8 cellular contexts compared by ENCODE assay signal in genomic region chr11:118909619-118910308, GRCh38. TPM values are rescaled to one million over a fixed set of nuclear protein-coding genes. Genes with fewer than 3 reads are reported as not detected.
A peak's percentile ranks its signal among the peaks of the same experiment; 100 is the strongest.
DNase-seq lines count a peak whose midpoint lies in the region; ATAC-seq, FAIRE-seq and TF ChIP-seq lines count a peak whose summit lies in the region.

No MANE protein-coding gene starts in this region.

- intact Hi-C loops in CD4-positive, alpha-beta memory T cell (cut with micrococcal nuclease): no loop called here

- no peak for ATAC-seq in foreskin keratinocyte
- ATAC-seq in GM21447 (IDR thresholded peaks at IDR 0.05; ENCODE audit: unreplicated experiment): no peak
- ATAC-seq in HG02870 (IDR thresholded peaks at IDR 0.05; ENCODE audit: unreplicated experiment): no peak

- H3K9me3 Mint-ChIP-seq in CD4-positive, alpha-beta memory T cell: no peaks in the 10 kb centered on the region
- no peaks in the 10 kb centered on the region for H3K9me3 Mint-ChIP-seq in progenitor cell of endocrine pancreas (ENCODE audit: low read depth)

- CTCF ChIA-PET in CD4-positive, alpha-beta memory T cell (lab: Charles Lee; ENCODE audit: partially characterized antibody): interaction anchor here (0.7 to 8.5 kb wide), 5 partner anchors 17 to 119 kb away, joined by 3 to 63 read pairs (median 3); partner anchors contain the start of genes CXCR5, DDX6 and UPK2

- peak in 1 of 5 donors; percentile 43 for DNase-seq in CD4-positive, alpha-beta memory T cell
- DNase-seq in foreskin keratinocyte: peak in 1 of 2 donors; percentile 59
- DNase-seq in progenitor cell of endocrine pancreas (ENCODE audit: low spot score, unreplicated experiment): no peak
- no peak for DNase-seq in GM19239 (ENCODE audit: insufficient read length, low spot score)
- DNase-seq in NCI-H345 treated with DMSO at 0.1 percent for 48 hours (lab: John Stamatoyannopoulos, UW; ENCODE audit: unreplicated experiment): no peak

- no peaks in the 10 kb centered on the region for H3K27me3 ChIP-seq in CD4-positive, alpha-beta memory T cell (ENCODE audit: insufficient read depth, low read length)
- H3K27me3 ChIP-seq in foreskin keratinocyte: no peaks in the 10 kb centered on the region

- peaks cover 44 to 72% (median 56%) of the 10 kb centered on the region in 4 donors for H3K4me1 Mint-ChIP-seq in CD4-positive, alpha-beta memory T cell
- peaks cover 33% of the 10 kb centered on the region for H3K4me1 Mint-ChIP-seq in progenitor cell of endocrine pancreas (ENCODE audit: low read depth)

- POLR2A ChIA-PET in CD4-positive, alpha-beta memory T cell (lab: Charles Lee; ENCODE audit: partially characterized antibody): interaction anchor here (1.1 to 4.3 kb wide), 6 partner anchors 32 to 210 kb away, joined by 3 to 20 read pairs (median 6); partner anchors contain the start of genes RPS25, TRAPPC4 and UPK2

- FAIRE-seq in GM19239 (lab: Jason Lieb, UNC): no peak

- no peaks in the 10 kb centered on the region for H3K9me3 ChIP-seq in CD4-positive, alpha-beta memory T cell (ENCODE audit: control insufficient read depth in 1 of 2, low read length in 2 of 2)

- H3K36me3 Mint-ChIP-seq in CD4-positive, alpha-beta memory T cell: peaks cover 16 to 55% of the 10 kb centered on the region in 2 donors
- no peaks in the 10 kb centered on the region for H3K36me3 Mint-ChIP-seq in progenitor cell of endocrine pancreas (ENCODE audit: insufficient read depth)

- H3K27ac Mint-ChIP-seq in CD4-positive, alpha-beta memory T cell: peak overlapping the region; percentile 68 to 95 (median 85)
- peak overlapping the region; percentile 64 for H3K27ac Mint-ChIP-seq in progenitor cell of endocrine pancreas

- peaks cover 27% of the 10 kb centered on the region for H3K36me3 ChIP-seq in CD4-positive, alpha-beta memory T cell (ENCODE audit: insufficient read depth, low read length)

- H3K4me3 ChIP-seq in CD4-positive, alpha-beta memory T cell (ENCODE audit: low read length in 2 of 2): no peak overlapping the region
- peak overlapping the region; percentile 59 for H3K4me3 ChIP-seq in WI38 (ENCODE audit: low read depth, low read length)

- H3K4me1 ChIP-seq in CD4-positive, alpha-beta memory T cell (ENCODE audit: insufficient read depth, low read length): peaks cover 78% of the 10 kb centered on the region
- H3K4me1 ChIP-seq in foreskin keratinocyte: peaks cover 44% of the 10 kb centered on the region

- H3K4me3 Mint-ChIP-seq in CD4-positive, alpha-beta memory T cell: peak overlapping the region; percentile 21 to 69 (median 56)
- H3K4me3 Mint-ChIP-seq in progenitor cell of endocrine pancreas (ENCODE audit: low read depth): peak overlapping the region; percentile 42

- peak overlapping the region; percentile 99 for H3K27ac ChIP-seq in CD4-positive, alpha-beta memory T cell (ENCODE audit: low read depth, low read length)
- H3K27ac ChIP-seq in foreskin keratinocyte: peak overlapping the region; percentile 78

- TF ChIP-seq CTCF in WI38 (IDR thresholded peaks at IDR 0.05; ENCODE audit: low read depth, low read length): no peak
- TF ChIP-seq CTCF in foreskin keratinocyte (conservative IDR thresholded peaks at IDR 0.05): no peak
- no peak for TF ChIP-seq CTCF in progenitor cell of endocrine pancreas (IDR thresholded peaks at IDR 0.05; ENCODE audit: unreplicated experiment)

- no peaks in the 10 kb centered on the region for H3K27me3 Mint-ChIP-seq in CD4-positive, alpha-beta memory T cell
- no peaks in the 10 kb centered on the region for H3K27me3 Mint-ChIP-seq in progenitor cell of endocrine pancreas

RNA-seq across cellular contexts. Expression of gene BCL9L, which starts 16.0 kb away (rescaled TPM):
- total RNA-seq in CD4-positive, alpha-beta memory T cell: 100 to 1,000 TPM; 216 to 232 TPM
- polyA plus RNA-seq in CD4-positive, alpha-beta memory T cell: 10 to 100 TPM in 1 of 2 donors, under 1 TPM in 1; 0.45 to 10.9 TPM
- 54.6 and 61.4 TPM in 2 replicates for total RNA-seq in foreskin keratinocyte
- 22.1 and 22.9 TPM in 2 replicates for polyA plus RNA-seq in foreskin keratinocyte
- total RNA-seq in progenitor cell of endocrine pancreas: 26.4 and 30.3 TPM in 2 replicates

RNA-seq across cellular contexts. Expression of gene CXCR5, which starts 26.1 kb away (rescaled TPM):
- 10 to 100 TPM; 21.1 to 21.5 TPM for total RNA-seq in CD4-positive, alpha-beta memory T cell
- 10 to 100 TPM in 1 of 2 donors, 1 to 10 TPM in 1; 7.9 to 18.2 TPM for polyA plus RNA-seq in CD4-positive, alpha-beta memory T cell
- total RNA-seq in foreskin keratinocyte (not detected in 2 replicates), progenitor cell of endocrine pancreas (not detected in 2 replicates)
- 0.01 TPM in 1 of 2 replicates, not detected in the other for polyA plus RNA-seq in foreskin keratinocyte

RNA-seq across cellular contexts. Expression of gene UPK2, which starts 46.3 kb away (rescaled TPM):
- not detected for total RNA-seq in CD4-positive, alpha-beta memory T cell
- polyA plus RNA-seq in CD4-positive, alpha-beta memory T cell: not detected
- 0.11 and 0.20 TPM in 2 replicates for total RNA-seq in foreskin keratinocyte
- polyA plus RNA-seq in foreskin keratinocyte: 0.25 and 0.32 TPM in 2 replicates
- total RNA-seq in progenitor cell of endocrine pancreas: 0.41 TPM in 1 of 2 replicates, not detected in the other

Comparison
In these comparisons a context has a peak if more than half of its experiments do, and no peak if none do; other contexts are left out.
1. RNA of gene CXCR5, which starts 26.1 kb away (total RNA-seq): 21.1 to 21.5 TPM in CD4-positive, alpha-beta memory T cell; not detected in foreskin keratinocyte and not detected in progenitor cell of endocrine pancreas; every median in the first group is over 10 times any median in the second.